Comparison of ENCODE assay signal across 12 cellular contexts in the genomic region with DNA sequence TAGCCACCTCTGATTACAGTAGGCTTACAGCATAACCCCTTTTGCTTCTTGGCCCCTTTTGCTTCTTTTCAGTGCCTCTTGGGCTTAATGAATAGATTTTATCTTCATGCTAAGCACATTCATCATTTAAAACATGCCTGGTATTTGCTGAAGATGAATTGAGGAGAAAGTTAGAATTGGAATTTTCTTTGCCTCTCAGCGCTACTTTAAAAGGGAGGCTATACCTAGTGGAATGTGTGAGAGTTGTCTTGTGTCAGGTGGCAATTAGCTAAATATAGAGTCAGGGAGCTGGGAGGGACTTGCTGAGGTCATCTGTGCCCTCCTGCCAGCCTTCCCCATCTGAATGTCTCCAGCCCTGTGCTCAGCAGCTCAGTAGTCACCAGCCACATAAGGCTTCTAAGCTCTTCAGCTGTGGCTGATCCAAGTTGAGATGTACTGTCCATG.
A peak's percentile ranks its signal among the peaks of the same experiment; 100 is the strongest.
DNase-seq lines count a peak whose midpoint lies in the region; ATAC-seq and TF ChIP-seq lines count a peak whose summit lies in the region.
"Had no signal": no experiment of that assay in that cellular context is flagged by ENCODE, and none has a peak within 500 bp of the region (broad histone marks: within the 10 kb centered on the region; RNA-seq: fewer than 3 reads in every experiment).

No MANE protein-coding gene starts in this region.

- TF ChIP-seq EP300 in Ishikawa (IDR thresholded peaks at IDR 0.05; ENCODE audit: borderline replicate concordance) = no peak

- DNase-seq in cerebellar nuclear complex (lab: John Stamatoyannopoulos, UW) = peak; percentile 75 to 81
- DNase-seq in left kidney (ENCODE audit: low read depth, low spot score) = peak; percentile 14
- DNase-seq in activated CD8-positive, alpha-beta memory T cell treated with anti-CD3 and anti-CD28 coated beads for 24 hours = no peak
- no peak for DNase-seq in dermis blood vessel endothelial cell
- DNase-seq in activated naive CD8-positive, alpha-beta T cell treated with anti-CD3 and anti-CD28 coated beads, Interleukin-2, amount 50 U/mL, for 24 hours = no peak
- DNase-seq: activated CD4-positive, CD25-positive, alpha-beta regulatory T cell; activated effector memory CD4-positive, alpha-beta T cell treated with Interleukin-2 at 50 U/mL for 16 hours; CD8-positive, alpha-beta memory T cell; NCI-H446 had no signal

- H3K27me3 Mint-ChIP-seq in stimulated activated memory B cell treated with anti-CD40 and anti-IgM and Interleukin-4, amounts not matched to agents 10 μg/mL and 1 μg/mL and 100 μg/mL, for 72 hours = no peaks in the 10 kb centered on the region
- peaks cover 19% of the 10 kb centered on the region for H3K27me3 Mint-ChIP-seq in activated naive CD8-positive, alpha-beta T cell treated with anti-CD3 and anti-CD28 coated beads, Interleukin-2, amount 50 U/mL, for 24 hours

- H3K27ac Mint-ChIP-seq in stimulated activated memory B cell treated with anti-CD40 and anti-IgM and Interleukin-4, amounts not matched to agents 10 μg/mL and 1 μg/mL and 100 μg/mL, for 72 hours = peak overlapping the region; percentile 23
- no peak overlapping the region for H3K27ac Mint-ChIP-seq in activated naive CD8-positive, alpha-beta T cell treated with anti-CD3 and anti-CD28 coated beads, Interleukin-2, amount 50 U/mL, for 24 hours
- H3K27ac Mint-ChIP-seq: CD8-positive, alpha-beta memory T cell had no signal

- no peak overlapping the region for H3K4me3 Mint-ChIP-seq in stimulated activated memory B cell treated with anti-CD40 and anti-IgM and Interleukin-4, amounts not matched to agents 10 μg/mL and 1 μg/mL and 100 μg/mL, for 72 hours
- H3K4me3 Mint-ChIP-seq in activated naive CD8-positive, alpha-beta T cell treated with anti-CD3 and anti-CD28 coated beads, Interleukin-2, amount 50 U/mL, for 24 hours = no peak overlapping the region
- H3K4me3 Mint-ChIP-seq: CD8-positive, alpha-beta memory T cell had no signal

- H3K36me3 Mint-ChIP-seq in stimulated activated memory B cell treated with anti-CD40 and anti-IgM and Interleukin-4, amounts not matched to agents 10 μg/mL and 1 μg/mL and 100 μg/mL, for 72 hours = peaks cover 15% of the 10 kb centered on the region
- peaks cover 5% of the 10 kb centered on the region for H3K36me3 Mint-ChIP-seq in activated naive CD8-positive, alpha-beta T cell treated with anti-CD3 and anti-CD28 coated beads, Interleukin-2, amount 50 U/mL, for 24 hours (ENCODE audit: low read depth)
- H3K36me3 Mint-ChIP-seq: CD8-positive, alpha-beta memory T cell had no signal

- TF ChIP-seq RAD21 in Ishikawa (IDR thresholded peaks at IDR 0.05; ENCODE audit: low read depth) = no peak

- H3K9me3 Mint-ChIP-seq in stimulated activated memory B cell treated with anti-CD40 and anti-IgM and Interleukin-4, amounts not matched to agents 10 μg/mL and 1 μg/mL and 100 μg/mL, for 72 hours = no peaks in the 10 kb centered on the region
- no peaks in the 10 kb centered on the region for H3K9me3 Mint-ChIP-seq in activated naive CD8-positive, alpha-beta T cell treated with anti-CD3 and anti-CD28 coated beads, Interleukin-2, amount 50 U/mL, for 24 hours
- H3K9me3 Mint-ChIP-seq: CD8-positive, alpha-beta memory T cell had no signal

- H3K4me1 Mint-ChIP-seq in stimulated activated memory B cell treated with anti-CD40 and anti-IgM and Interleukin-4, amounts not matched to agents 10 μg/mL and 1 μg/mL and 100 μg/mL, for 72 hours = peaks cover 20% of the 10 kb centered on the region
- H3K4me1 Mint-ChIP-seq in activated naive CD8-positive, alpha-beta T cell treated with anti-CD3 and anti-CD28 coated beads, Interleukin-2, amount 50 U/mL, for 24 hours = peaks cover 4% of the 10 kb centered on the region
- H3K4me1 Mint-ChIP-seq: CD8-positive, alpha-beta memory T cell had no signal

- no peak for ATAC-seq in stimulated activated memory B cell treated with anti-CD40 and anti-IgM and Interleukin-4, amounts not matched to agents 10 μg/mL and 1 μg/mL and 100 μg/mL, for 72 hours
- no peak for ATAC-seq in activated naive CD8-positive, alpha-beta T cell treated with anti-CD3 and anti-CD28 coated beads, Interleukin-2, amount 50 U/mL, for 24 hours
- ATAC-seq in HG02588 (IDR thresholded peaks at IDR 0.05; ENCODE audit: unreplicated experiment) = no peak

TF ChIP-seq in Ishikawa, 13 proteins besides CTCF, POLR2A, EP300 and RAD21:
- TF ChIP-seq, protein P1, sequence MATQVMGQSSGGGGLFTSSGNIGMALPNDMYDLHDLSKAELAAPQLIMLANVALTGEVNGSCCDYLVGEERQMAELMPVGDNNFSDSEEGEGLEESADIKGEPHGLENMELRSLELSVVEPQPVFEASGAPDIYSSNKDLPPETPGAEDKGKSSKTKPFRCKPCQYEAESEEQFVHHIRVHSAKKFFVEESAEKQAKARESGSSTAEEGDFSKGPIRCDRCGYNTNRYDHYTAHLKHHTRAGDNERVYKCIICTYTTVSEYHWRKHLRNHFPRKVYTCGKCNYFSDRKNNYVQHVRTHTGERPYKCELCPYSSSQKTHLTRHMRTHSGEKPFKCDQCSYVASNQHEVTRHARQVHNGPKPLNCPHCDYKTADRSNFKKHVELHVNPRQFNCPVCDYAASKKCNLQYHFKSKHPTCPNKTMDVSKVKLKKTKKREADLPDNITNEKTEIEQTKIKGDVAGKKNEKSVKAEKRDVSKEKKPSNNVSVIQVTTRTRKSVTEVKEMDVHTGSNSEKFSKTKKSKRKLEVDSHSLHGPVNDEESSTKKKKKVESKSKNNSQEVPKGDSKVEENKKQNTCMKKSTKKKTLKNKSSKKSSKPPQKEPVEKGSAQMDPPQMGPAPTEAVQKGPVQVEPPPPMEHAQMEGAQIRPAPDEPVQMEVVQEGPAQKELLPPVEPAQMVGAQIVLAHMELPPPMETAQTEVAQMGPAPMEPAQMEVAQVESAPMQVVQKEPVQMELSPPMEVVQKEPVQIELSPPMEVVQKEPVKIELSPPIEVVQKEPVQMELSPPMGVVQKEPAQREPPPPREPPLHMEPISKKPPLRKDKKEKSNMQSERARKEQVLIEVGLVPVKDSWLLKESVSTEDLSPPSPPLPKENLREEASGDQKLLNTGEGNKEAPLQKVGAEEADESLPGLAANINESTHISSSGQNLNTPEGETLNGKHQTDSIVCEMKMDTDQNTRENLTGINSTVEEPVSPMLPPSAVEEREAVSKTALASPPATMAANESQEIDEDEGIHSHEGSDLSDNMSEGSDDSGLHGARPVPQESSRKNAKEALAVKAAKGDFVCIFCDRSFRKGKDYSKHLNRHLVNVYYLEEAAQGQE (IDR thresholded peaks at IDR 0.05; ENCODE audit: low read depth) = no peak
- TF ChIP-seq, protein P2, sequence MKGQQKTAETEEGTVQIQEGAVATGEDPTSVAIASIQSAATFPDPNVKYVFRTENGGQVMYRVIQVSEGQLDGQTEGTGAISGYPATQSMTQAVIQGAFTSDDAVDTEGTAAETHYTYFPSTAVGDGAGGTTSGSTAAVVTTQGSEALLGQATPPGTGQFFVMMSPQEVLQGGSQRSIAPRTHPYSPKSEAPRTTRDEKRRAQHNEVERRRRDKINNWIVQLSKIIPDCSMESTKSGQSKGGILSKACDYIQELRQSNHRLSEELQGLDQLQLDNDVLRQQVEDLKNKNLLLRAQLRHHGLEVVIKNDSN (IDR thresholded peaks at IDR 0.05) = 0 out of 2 replicates have a peak, but pooled peaks have one; percentile 10
TF ChIP-seq in Ishikawa: peak in this region for 1.

Comparison
In these comparisons a context has a peak if more than half of its experiments do, and no peak if none do; other contexts are left out.
1. DNase-seq: peak in cerebellar nuclear complex (2 of 2) and left kidney (single experiment); none in activated CD8-positive, alpha-beta memory T cell treated with anti-CD3 and anti-CD28 coated beads for 24 hours (single experiment), dermis blood vessel endothelial cell (single experiment) and activated naive CD8-positive, alpha-beta T cell treated with anti-CD3 and anti-CD28 coated beads, Interleukin-2, amount 50 U/mL, for 24 hours (single experiment).